7 cellular contexts compared by ENCODE assay signal in the genomic region with DNA sequence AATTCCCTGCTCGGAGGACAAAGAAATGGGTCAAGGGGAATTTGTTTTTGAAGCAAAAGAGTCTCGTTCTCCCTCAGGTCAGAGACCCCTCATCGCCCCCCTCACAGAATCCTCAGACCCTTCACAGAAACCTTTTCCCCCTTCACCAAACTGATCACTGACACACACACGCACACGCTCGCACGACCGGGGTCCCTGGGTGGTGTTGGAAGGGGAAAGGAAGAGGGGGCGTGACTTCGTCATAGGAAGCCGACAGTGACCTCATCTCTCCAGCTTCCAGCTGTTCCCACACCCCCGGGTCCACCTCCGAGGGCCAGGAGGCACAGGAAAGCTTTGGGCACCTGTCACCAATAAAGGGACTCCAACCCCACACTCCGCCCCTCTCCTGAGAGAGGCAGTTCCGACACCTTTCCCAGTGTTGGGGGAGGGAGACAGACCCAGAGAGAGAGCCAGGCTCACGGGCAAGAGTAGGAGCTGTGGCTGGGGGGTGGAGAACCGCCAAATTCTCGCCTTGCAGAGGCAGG. TPM values are rescaled to one million over a fixed set of nuclear protein-coding genes. Genes with fewer than 3 reads are reported as not detected.
DNase-seq lines count a peak whose midpoint lies in the region; ATAC-seq and TF ChIP-seq lines count a peak whose summit lies in the region.

No MANE protein-coding gene starts in this region.

- TF ChIP-seq CTCF in osteocyte (IDR thresholded peaks at IDR 0.05) (no peak), GM13976 (IDR thresholded peaks at IDR 0.05; ENCODE audit: borderline replicate concordance, control extremely low read depth, extremely low read depth, insufficient read depth, missing control alignments) (no peak)

- H3K36me3 Mint-ChIP-seq in osteocyte (ENCODE audit: unreplicated experiment), result no peaks in the 10 kb centered on the region

- H3K27ac ChIP-seq in ectodermal cell (ENCODE audit: insufficient read depth, low read depth, low read length, poor library complexity, severe bottlenecking) (no peak overlapping the region), aorta (ENCODE audit: low read depth in 1 of 2, low read length in 2 of 2) (no peak overlapping the region)

- 8 to 10% methylated on average over 17 to 18 of the region's 18 CpGs for WGBS in ectodermal cell, 2 experiments
- WGBS in aorta, 2 donors, result 4% methylated on average over 18 of the region's 18 CpGs

- peak; percentile 76 for DNase-seq in H7
- DNase-seq in NT2/D1 (ENCODE audit: low read depth, low spot score), result no peak
- DNase-seq in osteocyte (ENCODE audit: extremely low spot score, unreplicated experiment), result no peak
- no peak for DNase-seq in aorta
- DNase-seq in GM13976 (ENCODE audit: low spot score), result no peak
- DNase-seq in activated CD8-positive, alpha-beta memory T cell treated with anti-CD3 and anti-CD28 coated beads for 24 hours, result no peak

- ATAC-seq in aorta (ENCODE audit: low FRiP score), result no peak

- no peaks in the 10 kb centered on the region for H3K9me3 Mint-ChIP-seq in osteocyte (ENCODE audit: unreplicated experiment)

- intact Hi-C loops in aorta (cut with DNase I), result no loop called here

- H3K9me3 ChIP-seq in NT2/D1 (ENCODE audit: insufficient read depth, low read length), result no peaks in the 10 kb centered on the region
- no peaks in the 10 kb centered on the region for H3K9me3 ChIP-seq in ectodermal cell (ENCODE audit: control insufficient read depth, low read length)
- no peaks in the 10 kb centered on the region for H3K9me3 ChIP-seq in aorta (ENCODE audit: control insufficient read depth, low read length)

- no peak overlapping the region for H3K9ac ChIP-seq in NT2/D1 (ENCODE audit: insufficient read length, low read depth)

- in situ Hi-C loops in GM13976 (cut with MboI; ENCODE audit: low sequenced_read_pairs, unreplicated experiment), result no loop called here

- H3K36me3 ChIP-seq in H7 (replicated peaks; ENCODE audit: control insufficient read depth, insufficient read depth, low read length) (no peaks in the 10 kb centered on the region), NT2/D1 (ENCODE audit: insufficient read depth, insufficient read length, low read length) (no peaks in the 10 kb centered on the region), ectodermal cell (ENCODE audit: control insufficient read depth, insufficient read depth, low read length) (no peaks in the 10 kb centered on the region), aorta (ENCODE audit: control insufficient read depth in 1 of 2, insufficient read depth in 2 of 2, low read length in 1 of 2) (no peaks in the 10 kb centered on the region)

- H3K4me3 ChIP-seq in H7 (ENCODE audit: insufficient read depth, low read depth, low read length) (peak overlapping the region; percentile 64), NT2/D1 (ENCODE audit: insufficient read length, low read depth) (peak overlapping the region; percentile 49), ectodermal cell (ENCODE audit: insufficient read depth, low read depth, low read length) (peak overlapping the region; percentile 30), aorta (ENCODE audit: low read length in 2 of 2) (no peak overlapping the region)

- H3K4me1 ChIP-seq in NT2/D1 (ENCODE audit: insufficient read depth, insufficient read length) (peaks cover 13% of the 10 kb centered on the region), ectodermal cell (ENCODE audit: control insufficient read depth, insufficient read depth, low read length) (peaks cover 5% of the 10 kb centered on the region), aorta (ENCODE audit: control insufficient read depth in 1 of 2, insufficient read depth in 2 of 2, low read length in 2 of 2) (no peaks in the 10 kb centered on the region)

- peak overlapping the region; percentile 57 for H3K27ac Mint-ChIP-seq in osteocyte (ENCODE audit: unreplicated experiment)

- H3K27me3 ChIP-seq in H7 (ENCODE audit: control insufficient read depth, insufficient read depth, low read length) (peaks cover 12% of the 10 kb centered on the region), NT2/D1 (ENCODE audit: insufficient read depth, insufficient read length) (peaks cover 12% of the 10 kb centered on the region), ectodermal cell (ENCODE audit: control insufficient read depth, insufficient read depth, low read length, poor library complexity, severe bottlenecking) (peaks cover 34% of the 10 kb centered on the region), aorta (ENCODE audit: control insufficient read depth in 1 of 2, insufficient read depth in 2 of 2, low read length in 1 of 2) (no peaks in the 10 kb centered on the region)

- H3K4me3 Mint-ChIP-seq in osteocyte (ENCODE audit: unreplicated experiment), result no peak overlapping the region

- no peaks in the 10 kb centered on the region for H3K4me1 Mint-ChIP-seq in osteocyte (ENCODE audit: unreplicated experiment)

- H3K27me3 Mint-ChIP-seq in osteocyte (ENCODE audit: unreplicated experiment), result peaks cover 6% of the 10 kb centered on the region

RNA-seq across cellular contexts. Expression of a gene that starts 1.2 kb away (rescaled TPM):
- 12.3 and 15.4 TPM in 2 replicates for total RNA-seq in H7 (2014; rRNA removed; shearing (Covaris generic))
- polyA plus RNA-seq in ectodermal cell (2013, experiment 1 of 4), result 12.2 TPM
- 9.3 TPM for polyA plus RNA-seq in ectodermal cell (2013, experiment 2 of 4)
- polyA plus RNA-seq in ectodermal cell (2013, experiment 3 of 4), result 13.7 TPM
- polyA plus RNA-seq in ectodermal cell (2013, experiment 4 of 4), result 15.0 TPM
- total RNA-seq in osteocyte (1.6 and 2.4 TPM in 2 replicates), aorta (1 to 10 TPM; 2.6 to 3.9 TPM)
- 1 to 10 TPM; 2.0 to 5.4 TPM for polyA plus RNA-seq in aorta

RNA-seq across cellular contexts. Expression of a gene that starts 41.6 kb away (rescaled TPM):
- 21.0 and 27.6 TPM in 2 replicates for total RNA-seq in H7 (2014; rRNA removed; shearing (Covaris generic))
- 93.7 TPM for polyA plus RNA-seq in ectodermal cell (2013, experiment 1 of 4)
- 92.1 TPM for polyA plus RNA-seq in ectodermal cell (2013, experiment 2 of 4)
- polyA plus RNA-seq in ectodermal cell (2013, experiment 3 of 4), result 73.8 TPM
- 80.9 TPM for polyA plus RNA-seq in ectodermal cell (2013, experiment 4 of 4)
- 32.6 and 38.5 TPM in 2 replicates for total RNA-seq in osteocyte
- 10 to 100 TPM; 23.3 to 54.7 TPM for total RNA-seq in aorta
- 10 to 100 TPM in 1 of 2 donors, 1 to 10 TPM in 1; 6.6 to 15.4 TPM for polyA plus RNA-seq in aorta

RNA-seq across cellular contexts. Expression of a gene that starts 41.7 kb away (rescaled TPM):
- 362 and 410 TPM in 2 replicates for total RNA-seq in H7 (2014; rRNA removed; shearing (Covaris generic))
- 386 TPM for polyA plus RNA-seq in ectodermal cell (2013, experiment 1 of 4)
- polyA plus RNA-seq in ectodermal cell (2013, experiment 2 of 4), result 387 TPM
- 301 TPM for polyA plus RNA-seq in ectodermal cell (2013, experiment 3 of 4)
- polyA plus RNA-seq in ectodermal cell (2013, experiment 4 of 4), result 371 TPM
- total RNA-seq in osteocyte (302 and 354 TPM in 2 replicates), aorta (100 to 1,000 TPM; 387 to 486 TPM)
- 1,000 to 10,000 TPM in 1 of 2 donors, 100 to 1,000 TPM in 1; 159 to 1,724 TPM for polyA plus RNA-seq in aorta

RNA-seq across cellular contexts. Expression of a gene that starts 56.3 kb away (rescaled TPM):
- 75.0 and 90.9 TPM in 2 replicates for total RNA-seq in H7 (2014; rRNA removed; shearing (Covaris generic))
- 86.8 TPM for polyA plus RNA-seq in ectodermal cell (2013, experiment 1 of 4)
- 86.8 TPM for polyA plus RNA-seq in ectodermal cell (2013, experiment 2 of 4)
- 62.2 TPM for polyA plus RNA-seq in ectodermal cell (2013, experiment 3 of 4)
- 74.7 TPM for polyA plus RNA-seq in ectodermal cell (2013, experiment 4 of 4)
- total RNA-seq in osteocyte (87.7 and 99.7 TPM in 2 replicates), aorta (10 to 100 TPM; 25.2 to 45.6 TPM)
- polyA plus RNA-seq in aorta, result 10 to 100 TPM; 10.0 to 25.0 TPM

Comparison
In these comparisons a context has a peak if more than half of its experiments do, and no peak if none do; other contexts are left out.
1. H3K4me3 ChIP-seq: peak in H7 (single experiment), NT2/D1 (single experiment) and ectodermal cell (single experiment); none in aorta (0 of 2).